1 cellular context compared by ENCODE assay signal in the genomic region with DNA sequence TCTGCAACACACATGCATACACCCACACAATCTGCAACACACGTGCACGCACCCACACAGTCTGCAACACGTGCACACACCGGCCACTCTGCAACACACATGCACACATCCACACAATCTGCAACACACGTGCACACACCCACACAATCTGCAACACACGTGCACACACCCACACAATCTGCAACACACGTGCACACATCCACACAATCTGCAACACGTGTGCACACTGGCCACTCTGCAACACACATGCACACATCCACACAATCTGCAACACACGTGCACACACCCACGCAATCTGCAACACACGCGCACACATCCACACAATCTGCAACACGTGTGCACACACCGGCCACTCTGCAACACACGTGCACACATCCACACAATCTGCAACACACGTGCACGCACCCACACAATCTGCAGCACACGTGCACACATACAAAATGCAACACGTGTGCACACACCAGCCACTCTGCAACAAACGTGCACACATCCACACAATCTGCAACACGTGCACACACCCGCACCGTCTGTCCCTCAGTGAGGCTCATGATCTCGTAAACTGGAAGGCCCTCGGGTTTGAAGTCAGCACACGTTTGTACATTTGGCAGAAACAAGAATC.
TF ChIP-seq lines count a peak whose summit lies in the region.

No MANE protein-coding gene starts in this region.

TF ChIP-seq in HEK293, 187 proteins besides CTCF, POLR2A, EP300 and RAD21 (continued from another document):
- 0 out of 2 replicates have a peak, but pooled peaks have one; percentile 16 for TF ChIP-seq ZSCAN4 (tag by site-specific recombination; IDR thresholded peaks at IDR 0.05)
- TF ChIP-seq INSM2 (tag by site-specific recombination; IDR thresholded peaks at IDR 0.05), result no peak
TF ChIP-seq in HEK293: peak in this region for 4.
